Comparison of ENCODE assay signal across 1 cellular context in the genomic region with DNA sequence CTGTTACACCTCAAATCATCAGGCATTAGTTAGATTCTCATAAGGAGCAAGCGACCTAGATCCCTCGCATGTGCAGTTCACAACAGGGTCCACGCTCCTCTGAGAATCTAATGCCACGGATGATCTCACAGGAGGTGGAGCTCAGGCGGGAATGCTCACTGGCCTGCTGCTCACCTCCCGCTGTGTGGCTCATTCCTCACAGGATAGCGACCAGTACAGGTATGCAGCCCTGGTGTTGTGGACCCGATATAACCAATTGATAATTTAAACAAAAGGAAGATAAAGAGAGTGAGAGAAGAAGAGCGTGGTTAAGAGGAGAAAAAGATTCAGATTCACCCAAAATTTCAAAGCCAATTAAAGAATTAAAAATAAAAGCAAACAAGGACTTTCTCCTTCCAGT.
TF ChIP-seq lines count a peak whose summit lies in the region.

No MANE protein-coding gene starts in this region.

TF ChIP-seq in WTC11, 78 proteins besides CTCF, POLR2A, EP300 and RAD21 (continued from another document):
- TF ChIP-seq, protein P1, sequence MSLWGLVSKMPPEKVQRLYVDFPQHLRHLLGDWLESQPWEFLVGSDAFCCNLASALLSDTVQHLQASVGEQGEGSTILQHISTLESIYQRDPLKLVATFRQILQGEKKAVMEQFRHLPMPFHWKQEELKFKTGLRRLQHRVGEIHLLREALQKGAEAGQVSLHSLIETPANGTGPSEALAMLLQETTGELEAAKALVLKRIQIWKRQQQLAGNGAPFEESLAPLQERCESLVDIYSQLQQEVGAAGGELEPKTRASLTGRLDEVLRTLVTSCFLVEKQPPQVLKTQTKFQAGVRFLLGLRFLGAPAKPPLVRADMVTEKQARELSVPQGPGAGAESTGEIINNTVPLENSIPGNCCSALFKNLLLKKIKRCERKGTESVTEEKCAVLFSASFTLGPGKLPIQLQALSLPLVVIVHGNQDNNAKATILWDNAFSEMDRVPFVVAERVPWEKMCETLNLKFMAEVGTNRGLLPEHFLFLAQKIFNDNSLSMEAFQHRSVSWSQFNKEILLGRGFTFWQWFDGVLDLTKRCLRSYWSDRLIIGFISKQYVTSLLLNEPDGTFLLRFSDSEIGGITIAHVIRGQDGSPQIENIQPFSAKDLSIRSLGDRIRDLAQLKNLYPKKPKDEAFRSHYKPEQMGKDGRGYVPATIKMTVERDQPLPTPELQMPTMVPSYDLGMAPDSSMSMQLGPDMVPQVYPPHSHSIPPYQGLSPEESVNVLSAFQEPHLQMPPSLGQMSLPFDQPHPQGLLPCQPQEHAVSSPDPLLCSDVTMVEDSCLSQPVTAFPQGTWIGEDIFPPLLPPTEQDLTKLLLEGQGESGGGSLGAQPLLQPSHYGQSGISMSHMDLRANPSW (CRISPR knock-in tag; conservative IDR thresholded peaks at IDR 0.05; ENCODE audit: low read depth): no peak
- TF ChIP-seq SMAD3 (CRISPR knock-in tag; IDR thresholded peaks at IDR 0.05; ENCODE audit: borderline replicate concordance) (no peak), KAT7 (CRISPR knock-in tag; IDR thresholded peaks at IDR 0.05; ENCODE audit: borderline replicate concordance) (no peak), RELA (CRISPR knock-in tag; IDR thresholded peaks at IDR 0.05; ENCODE audit: borderline replicate concordance) (no peak), ZNF317 (CRISPR knock-in tag; IDR thresholded peaks at IDR 0.05; ENCODE audit: borderline replicate concordance, low read depth) (no peak), MYBL2 (CRISPR knock-in tag; IDR thresholded peaks at IDR 0.05) (no peak), JUN (CRISPR knock-in tag; IDR thresholded peaks at IDR 0.05) (no peak)
- TF ChIP-seq, protein P2, sequence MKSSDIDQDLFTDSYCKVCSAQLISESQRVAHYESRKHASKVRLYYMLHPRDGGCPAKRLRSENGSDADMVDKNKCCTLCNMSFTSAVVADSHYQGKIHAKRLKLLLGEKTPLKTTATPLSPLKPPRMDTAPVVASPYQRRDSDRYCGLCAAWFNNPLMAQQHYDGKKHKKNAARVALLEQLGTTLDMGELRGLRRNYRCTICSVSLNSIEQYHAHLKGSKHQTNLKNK (CRISPR knock-in tag; IDR thresholded peaks at IDR 0.05): no peak
